In genomic region chr6:125083684-125083990, GRCh38 we compare ENCODE assay signal across 11 cellular contexts.
"Had no signal": no experiment of that assay in that cellular context is flagged by ENCODE, and none has a peak within 500 bp of the region (broad histone marks: within the 10 kb centered on the region; RNA-seq: fewer than 3 reads in every experiment).

No MANE protein-coding gene starts in this region.

- H3K4me1 ChIP-seq: HAP-1 had no signal

- H3K9me3 Mint-ChIP-seq: GM23338, H9, HFFc6 had no signal

- DNase-seq: GM23248, GOT3, H7, H9, HCEC 1CT, HFFc6 had no signal

- H3K4me2 ChIP-seq: GM23338 had no signal

- H3K4me3 ChIP-seq: GM23248, GM23338, HAP-1 had no signal

- H3K9me3 ChIP-seq: HAP-1 had no signal

- H3K9ac ChIP-seq: GM23248 had no signal

- H3K27ac ChIP-seq: GM23248 had no signal

- H3K4me3 Mint-ChIP-seq: GM23338, H9, HFFc6 had no signal

- FAIRE-seq: H1, H54 had no signal

- H3K36me3 ChIP-seq: HAP-1 had no signal

- ATAC-seq: GM23338, HCT116 had no signal

- H2AFZ ChIP-seq: GM23248, GM23338 had no signal

- H3K27ac Mint-ChIP-seq: GM23338, HFFc6 had no signal
